8 cellular contexts compared by ENCODE assay signal in the genomic region with DNA sequence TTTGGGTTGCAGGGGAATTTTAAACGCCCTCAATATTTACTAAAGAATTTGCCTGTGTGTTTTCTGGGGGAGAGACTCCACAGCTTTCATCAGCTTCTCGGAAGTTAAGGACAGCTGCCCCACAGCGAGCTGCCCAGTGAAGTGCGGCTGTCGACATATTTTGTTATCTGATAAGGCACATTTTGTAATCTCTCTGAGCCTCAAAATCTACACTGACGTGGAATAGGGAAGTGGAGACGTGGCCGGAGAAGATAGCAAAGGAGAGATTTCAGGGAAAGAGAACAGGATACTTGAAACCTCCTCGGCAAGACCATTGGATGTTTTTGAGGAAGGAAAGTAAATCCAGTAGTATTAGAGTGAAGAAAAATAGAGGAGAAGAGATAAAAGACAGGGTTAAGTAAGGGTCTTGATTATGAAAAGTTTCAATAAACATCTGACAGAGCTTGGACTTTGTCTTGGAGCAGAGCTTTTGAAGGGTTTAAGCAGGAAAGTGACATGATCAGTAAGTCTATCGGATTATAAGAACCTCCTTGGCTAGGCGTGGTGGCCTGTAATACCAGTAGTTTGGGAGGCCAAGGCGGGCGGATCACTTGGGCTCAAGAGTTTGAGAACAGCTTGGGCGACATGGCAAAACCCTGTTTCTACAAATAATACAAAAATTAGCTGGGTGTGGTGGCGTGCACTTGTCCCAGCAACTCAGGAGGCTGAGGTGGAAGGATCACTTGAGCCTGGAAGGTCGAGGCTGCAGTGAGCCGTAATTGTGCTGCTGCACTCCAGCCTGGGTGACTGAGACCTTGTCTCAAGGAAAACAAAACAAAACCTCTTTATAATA. TPM values are rescaled to one million over a fixed set of nuclear protein-coding genes. Genes with fewer than 3 reads are reported as not detected.
A peak's percentile ranks its signal among the peaks of the same experiment; 100 is the strongest.
DNase-seq lines count a peak whose midpoint lies in the region; ATAC-seq and TF ChIP-seq lines count a peak whose summit lies in the region.

No MANE protein-coding gene starts in this region.

- peak overlapping the region; percentile 88 to 97 for H3K27ac Mint-ChIP-seq in natural killer cell treated with Interleukin-12 subunit alpha and Interleukin-12 subunit beta and Interleukin-15 and Interleukin-18, amount 100 ng/mL, for 72 hours

- ATAC-seq in GM18867 (IDR thresholded peaks at IDR 0.05; ENCODE audit: unreplicated experiment) (peak; percentile 13), HG03196 (IDR thresholded peaks at IDR 0.05; ENCODE audit: unreplicated experiment) (peak; percentile 6)
- ATAC-seq in natural killer cell treated with Interleukin-12 subunit alpha and Interleukin-12 subunit beta and Interleukin-15 and Interleukin-18, amount 100 ng/mL, for 72 hours = peak; percentile 0 to 11

- H3K27me3 Mint-ChIP-seq in natural killer cell treated with Interleukin-12 subunit alpha and Interleukin-12 subunit beta and Interleukin-15 and Interleukin-18, amount 100 ng/mL, for 72 hours = no peaks in the 10 kb centered on the region

- peak overlapping the region; percentile 38; the same call in 1 of the 2 replicates for H3K27ac ChIP-seq in SK-N-MC

- DNase-seq in A172 (ENCODE audit: low spot score) (peak; percentile 35), SK-N-MC (ENCODE audit: low read depth, low spot score) (no peak), epithelial cell of proximal tubule (ENCODE audit: low read depth) (no peak), NCI-H345 treated with DMSO at 0.1 percent for 48 hours (lab: John Stamatoyannopoulos, UW; ENCODE audit: unreplicated experiment) (no peak), DMS79 (lab: John Stamatoyannopoulos, UW) (no peak)
- DNase-seq in natural killer cell treated with Interleukin-12 subunit alpha and Interleukin-12 subunit beta and Interleukin-15 and Interleukin-18, amount 100 ng/mL, for 72 hours (ENCODE audit: low spot score) = no peak

- H3K36me3 ChIP-seq in SK-N-MC (ENCODE audit: insufficient read depth, low read length) = no peaks in the 10 kb centered on the region; the same call in 1 of the 2 replicates

- peak overlapping the region; percentile 96 for H3K4me3 Mint-ChIP-seq in natural killer cell treated with Interleukin-12 subunit alpha and Interleukin-12 subunit beta and Interleukin-15 and Interleukin-18, amount 100 ng/mL, for 72 hours

- H3K4me3 ChIP-seq in SK-N-MC (peak overlapping the region; percentile 91), epithelial cell of proximal tubule (ENCODE audit: low read depth, low read length) (peak overlapping the region; percentile 86)

- H3K4me1 Mint-ChIP-seq in natural killer cell treated with Interleukin-12 subunit alpha and Interleukin-12 subunit beta and Interleukin-15 and Interleukin-18, amount 100 ng/mL, for 72 hours (ENCODE audit: low read depth in 2 of 2) = peaks cover 12 to 17% of the 10 kb centered on the region in 2 donors

- H3K9me3 Mint-ChIP-seq in natural killer cell treated with Interleukin-12 subunit alpha and Interleukin-12 subunit beta and Interleukin-15 and Interleukin-18, amount 100 ng/mL, for 72 hours = no peaks in the 10 kb centered on the region

- peak overlapping the region; percentile 94 for H3K9ac ChIP-seq in SK-N-MC (ENCODE audit: insufficient read length)

- no peaks in the 10 kb centered on the region for H3K9me3 ChIP-seq in SK-N-MC (ENCODE audit: low read depth, low read length)

- no peaks in the 10 kb centered on the region for H3K36me3 Mint-ChIP-seq in natural killer cell treated with Interleukin-12 subunit alpha and Interleukin-12 subunit beta and Interleukin-15 and Interleukin-18, amount 100 ng/mL, for 72 hours

- TF ChIP-seq CTCF in epithelial cell of proximal tubule (conservative IDR thresholded peaks at IDR 0.05; ENCODE audit: low read depth, low read length) = peak; percentile 8

RNA-seq across cellular contexts. Expression of a gene that starts 1.1 kb away (rescaled TPM):
- 7.2 and 8.6 TPM in 2 replicates for total RNA-seq in A172 (2014; rRNA removed; shearing (Covaris generic))
- total RNA-seq in epithelial cell of proximal tubule = 8.6 and 9.5 TPM in 2 replicates
- 10 to 100 TPM in 1 of 2 donors, 1 to 10 TPM in 1; 9.0 to 12.3 TPM for total RNA-seq in natural killer cell treated with Interleukin-12 subunit alpha and Interleukin-12 subunit beta and Interleukin-15 and Interleukin-18, amount 100 ng/mL, for 72 hours

RNA-seq across cellular contexts. Expression of a gene that starts 56.1 kb away (rescaled TPM):
- total RNA-seq in A172 (2014; rRNA removed; shearing (Covaris generic)) = 3.6 TPM in 2 replicates
- 2.4 and 2.9 TPM in 2 replicates for total RNA-seq in epithelial cell of proximal tubule
- total RNA-seq in natural killer cell treated with Interleukin-12 subunit alpha and Interleukin-12 subunit beta and Interleukin-15 and Interleukin-18, amount 100 ng/mL, for 72 hours = 1 to 10 TPM; 3.5 to 5.8 TPM
